In the genomic region with DNA sequence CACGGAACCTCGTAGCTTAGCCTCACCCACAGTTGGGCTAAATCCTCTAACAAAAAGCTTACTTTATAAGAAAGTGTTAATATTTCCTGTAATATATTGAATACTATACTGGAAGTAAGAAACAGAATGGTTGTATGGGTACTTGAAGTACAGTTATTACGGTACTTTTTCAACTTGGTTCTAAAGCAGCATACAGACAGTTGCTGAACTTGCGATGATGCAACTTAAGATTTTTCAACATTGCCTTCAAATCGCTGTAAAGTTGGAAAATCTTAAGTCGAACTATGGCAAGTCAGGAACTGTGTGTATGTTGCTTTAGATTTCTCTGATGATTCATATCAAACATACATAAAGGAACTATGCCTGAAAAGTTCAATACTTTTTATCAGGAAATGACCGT, we compare ENCODE assay signal across 27 cellular contexts.
"Had no signal": no experiment of that assay in that cellular context is flagged by ENCODE, and none has a peak within 500 bp of the region (broad histone marks: within the 10 kb centered on the region; RNA-seq: fewer than 3 reads in every experiment).

No MANE protein-coding gene starts in this region.

- H3K9me3 ChIP-seq: esophagus squamous epithelium, lower lobe of right lung, prostate gland, suprapubic skin, transverse colon, upper lobe of right lung, uterus had no signal

- DNase-seq: cortex of kidney; effector memory CD8-positive, alpha-beta T cell; erythroblast; esophagus squamous epithelium; hypothalamus; immature natural killer cell; islet precursor cell; left ventricle myocardium superior; lower lobe of right lung; naive thymus-derived CD8-positive, alpha-beta T cell; nephron progenitor cell; nucleus accumbens; right cardiac atrium; stimulated activated CD4-positive, alpha-beta T cell treated with anti-CD3 and anti-CD28 coated beads, Interleukin-12 subunit alpha, Interleukin-12 subunit beta, amount 100 ng/mL, for 4 hours; stimulated activated CD4-positive, alpha-beta T cell treated with anti-CD3 and anti-CD28 coated beads, Interleukin-1b, Interleukin-23, amount 100 ng/mL, for 48 hours; stimulated activated CD4-positive, alpha-beta T cell treated with anti-CD3 and anti-CD28 coated beads, Interleukin-4, amount 100 ng/mL, for 1 hour; stimulated activated CD8-positive, alpha-beta memory T cell treated with anti-CD3 and anti-CD28 coated beads, Interleukin-4, amount 100 ng/mL, for 48 hours; stimulated activated naive CD4-positive, alpha-beta T cell; stimulated activated naive CD8-positive, alpha-beta T cell treated with anti-CD3 and anti-CD28 coated beads, Interleukin-15, amount 100 ng/mL, for 72 hours; transverse colon; upper lobe of right lung; uterus had no signal

- H3K4me2 ChIP-seq: smooth muscle cell had no signal

- ATAC-seq: effector memory CD8-positive, alpha-beta T cell; left ventricle myocardium superior; lower lobe of right lung; naive thymus-derived CD8-positive, alpha-beta T cell; right cardiac atrium; stimulated activated naive CD8-positive, alpha-beta T cell treated with anti-CD3 and anti-CD28 coated beads, Interleukin-15, amount 100 ng/mL, for 72 hours; upper lobe of right lung had no signal

- FAIRE-seq: endometrium, frontal cortex had no signal

- H3K36me3 ChIP-seq: esophagus squamous epithelium, lower lobe of right lung, prostate gland, suprapubic skin, transverse colon, upper lobe of right lung, uterus had no signal

- H3K4me3 ChIP-seq: esophagus squamous epithelium, lower lobe of right lung, prostate gland, smooth muscle cell, suprapubic skin, transverse colon, upper lobe of right lung, uterus had no signal

- H3K4me1 ChIP-seq: esophagus squamous epithelium, lower lobe of right lung, prostate gland, suprapubic skin, upper lobe of right lung, uterus had no signal

- H3K27me3 ChIP-seq: suprapubic skin, transverse colon, uterus had no signal

- H3K27ac ChIP-seq: esophagus squamous epithelium, lower lobe of right lung, prostate gland, suprapubic skin, transverse colon, upper lobe of right lung, uterus had no signal
